Comparison of ENCODE assay signal across 8 cellular contexts in the genomic region with DNA sequence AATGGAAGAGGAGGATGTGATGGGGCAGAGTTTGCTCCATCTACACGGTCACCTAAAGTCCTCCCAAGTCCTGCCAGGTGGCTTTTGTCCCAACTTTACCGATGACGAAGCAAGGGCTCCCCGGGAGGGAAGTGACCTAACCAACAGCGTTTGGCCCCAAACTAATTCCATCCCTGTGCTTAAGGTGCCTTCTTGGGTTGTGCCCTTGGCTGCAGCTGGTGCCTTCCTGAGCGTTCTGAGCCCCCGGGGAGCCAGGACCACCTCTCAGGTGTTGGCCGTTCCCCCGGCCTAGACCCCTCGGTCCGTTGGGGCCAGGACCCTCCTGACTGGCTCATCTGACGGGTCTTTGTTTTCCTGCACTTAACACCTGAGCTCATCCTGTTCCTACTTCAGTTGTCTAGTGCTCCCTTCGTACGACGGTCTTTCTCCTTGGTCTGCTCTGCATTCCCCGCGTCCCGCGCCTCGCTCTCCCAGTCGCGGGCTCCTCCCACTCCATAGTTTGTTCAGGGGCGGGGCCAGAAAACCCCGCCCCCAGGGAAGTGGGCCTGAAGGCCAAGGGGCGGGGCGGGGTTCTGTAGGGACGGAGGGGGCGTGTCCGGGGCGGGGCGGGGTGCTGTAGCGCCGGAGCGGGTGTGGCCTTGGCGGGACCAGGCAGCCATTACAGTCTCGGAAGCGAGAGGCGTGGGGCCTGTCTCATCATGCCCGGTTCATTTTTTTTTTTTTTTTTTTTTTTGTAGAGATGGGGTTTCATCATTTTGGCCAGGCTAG. TPM values are rescaled to one million over a fixed set of nuclear protein-coding genes. Genes with fewer than 3 reads are reported as not detected.
DNase-seq lines count a peak whose midpoint lies in the region; ATAC-seq and TF ChIP-seq lines count a peak whose summit lies in the region.

No MANE protein-coding gene starts in this region.

- intact Hi-C loops in left ventricle myocardium superior (cut with micrococcal nuclease): no loop called here

- DNase-seq in CD1c-positive myeloid dendritic cell (ENCODE audit: extremely low spot score) (peak; percentile 96), NCI-H1048 (lab: John Stamatoyannopoulos, UW) (peak; percentile 36), T-helper 1 cell (peak; percentile 87 to 94 (median 88)), amniotic epithelial cell (ENCODE audit: low read depth) (peak; percentile 77), left ventricle myocardium superior (peak; percentile 94), retinal pigment epithelial cell (ENCODE audit: low read depth) (peak; percentile 38)

- peak overlapping the region; percentile 24 for H3K4me3 ChIP-seq in retinal pigment epithelial cell (ENCODE audit: low read length)

- no peak for TF ChIP-seq CTCF in retinal pigment epithelial cell (conservative IDR thresholded peaks at IDR 0.05; ENCODE audit: low read depth, low read length)

- peak; percentile 67 for ATAC-seq in GM21723 (IDR thresholded peaks at IDR 0.05; ENCODE audit: unreplicated experiment)
- ATAC-seq in left ventricle myocardium superior: peak; percentile 94
- ATAC-seq in GM18909 (IDR thresholded peaks at IDR 0.05; ENCODE audit: poor library complexity, unreplicated experiment): no peak

RNA-seq across cellular contexts. Expression of a gene that starts 0.8 kb away (rescaled TPM):
- total RNA-seq in left ventricle myocardium superior: not detected

RNA-seq across cellular contexts. Expression of a gene that starts 12.5 kb away (rescaled TPM):
- 8.8 TPM for total RNA-seq in left ventricle myocardium superior

RNA-seq across cellular contexts. Expression of a gene that starts 34.5 kb away (rescaled TPM):
- total RNA-seq in left ventricle myocardium superior: 46.0 TPM

RNA-seq across cellular contexts. Expression of a gene that starts 34.9 kb away (rescaled TPM):
- total RNA-seq in left ventricle myocardium superior: 7.1 TPM

RNA-seq across cellular contexts. Expression of a gene that starts 53.6 kb away (rescaled TPM):
- total RNA-seq in left ventricle myocardium superior: 2.8 TPM

Comparison
In these comparisons a context has a peak if more than half of its experiments do, and no peak if none do; other contexts are left out.
1. DNase-seq: peak in every context shown above with its lines; median percentile 96 in CD1c-positive myeloid dendritic cell; 94 in left ventricle myocardium superior; 88 in T-helper 1 cell; 77 in amniotic epithelial cell; 38 in retinal pigment epithelial cell; 36 in NCI-H1048.